ENCODE assay signal across 8 cellular contexts in genomic region chr3:50345586-50345985, GRCh38. TPM values are rescaled to one million over a fixed set of nuclear protein-coding genes. Genes with fewer than 3 reads are reported as not detected.
A peak's percentile ranks its signal among the peaks of the same experiment; 100 is the strongest.
DNase-seq lines count a peak whose midpoint lies in the region; ATAC-seq lines count a peak whose summit lies in the region.

ZMYND10 (minus strand) TSS chr3:50345732; CDS start chr3:50345579, 153 bp downstream.

- peak within 1 kb of the TSS; percentile 40 for H3K27ac ChIP-seq in naive thymus-derived CD4-positive, alpha-beta T cell (ENCODE audit: low read depth, low read length)

- ATAC-seq in naive thymus-derived CD4-positive, alpha-beta T cell, result peak; percentile 42
- peak; percentile 11 for ATAC-seq in stimulated activated naive CD8-positive, alpha-beta T cell treated with anti-CD3 and anti-CD28 coated beads, Interleukin-15, Interleukin-2, amounts not matched to agents 100 U/mL and 50 U/mL, for 24 hours
- no peak for ATAC-seq in GM19324 (IDR thresholded peaks at IDR 0.05; ENCODE audit: low FRiP score, unreplicated experiment)
- ATAC-seq in GM18858 (IDR thresholded peaks at IDR 0.05; ENCODE audit: unreplicated experiment), result no peak

- H3K9me3 ChIP-seq in naive thymus-derived CD4-positive, alpha-beta T cell (ENCODE audit: control insufficient read depth in 2 of 3, low read length in 3 of 3), result no peaks in the 10 kb centered on the region

- peak within 1 kb of the TSS in 8 of 9 donors; percentile 29 to 90 (median 52) for H3K27ac Mint-ChIP-seq in naive thymus-derived CD4-positive, alpha-beta T cell

- peaks cover 18 to 69% (median 55%) of the 10 kb centered on the region in 7 donors for H3K4me1 Mint-ChIP-seq in naive thymus-derived CD4-positive, alpha-beta T cell

- intact Hi-C loops in naive thymus-derived CD4-positive, alpha-beta T cell (cut with micrococcal nuclease), result loop anchor here in 1 of 2 donors (1.0 kb wide), 1 partner anchor 8 kb away; no protein-coding TSS in a partner anchor

- no peaks in the 10 kb centered on the region for H3K27me3 Mint-ChIP-seq in naive thymus-derived CD4-positive, alpha-beta T cell

- POLR2A ChIA-PET in naive thymus-derived CD4-positive, alpha-beta T cell (lab: Charles Lee), result interaction anchor here (0.6 to 34.0 kb wide), 3 partner anchors 11 to 302 kb away, joined by 3 to 656 read pairs (median 656); partner anchors contain the start of genes CYB561D2, HYAL2, NPRL2 and RASSF1

- DNase-seq in DMS114 treated with DMSO at 0.1 percent for 48 hours (lab: John Stamatoyannopoulos, UW; ENCODE audit: unreplicated experiment) (peak; percentile 52), NCI-H2227 (lab: John Stamatoyannopoulos, UW; ENCODE audit: unreplicated experiment) (peak; percentile 80), epidermal melanocyte (ENCODE audit: insufficient read length, low spot score) (peak; percentile 81)
- peak; percentile 68 for DNase-seq in activated CD8-positive, alpha-beta memory T cell treated with anti-CD3 and anti-CD28 coated beads, Interleukin-2, amount 50 U/mL, for 4 hours
- DNase-seq in naive thymus-derived CD4-positive, alpha-beta T cell, result peak; percentile 57 to 87 (median 72)
- peak; percentile 82 for DNase-seq in stimulated activated naive CD8-positive, alpha-beta T cell treated with anti-CD3 and anti-CD28 coated beads, Interleukin-15, Interleukin-2, amounts not matched to agents 100 U/mL and 50 U/mL, for 24 hours

- peaks cover 0 to 23% (median 0%) of the 10 kb centered on the region in 3 experiments for H3K36me3 ChIP-seq in naive thymus-derived CD4-positive, alpha-beta T cell (ENCODE audit: control insufficient read depth in 2 of 3, insufficient read depth in 3 of 3, low read length in 3 of 3)

- peak within 1 kb of the TSS; percentile 61 for H3K4me3 ChIP-seq in naive thymus-derived CD4-positive, alpha-beta T cell (ENCODE audit: low read length)

- CTCF ChIA-PET in naive thymus-derived CD4-positive, alpha-beta T cell (lab: Charles Lee), result no interaction called here

- H3K4me1 ChIP-seq in naive thymus-derived CD4-positive, alpha-beta T cell (ENCODE audit: control insufficient read depth in 2 of 2, insufficient read depth in 2 of 2, low read length in 2 of 2), result peaks cover 36 to 37% of the 10 kb centered on the region in 2 donors

- peaks cover 0 to 19% (median 3%) of the 10 kb centered on the region in 5 donors for H3K36me3 Mint-ChIP-seq in naive thymus-derived CD4-positive, alpha-beta T cell

- no peaks in the 10 kb centered on the region for H3K27me3 ChIP-seq in naive thymus-derived CD4-positive, alpha-beta T cell (ENCODE audit: control insufficient read depth in 2 of 2, insufficient read depth in 2 of 2, low read length in 2 of 2)

- peak within 1 kb of the TSS; percentile 34 to 91 (median 74) for H3K4me3 Mint-ChIP-seq in naive thymus-derived CD4-positive, alpha-beta T cell

- H3K9me3 Mint-ChIP-seq in naive thymus-derived CD4-positive, alpha-beta T cell, result peaks cover 0 to 2% (median 0%) of the 10 kb centered on the region in 11 donors

RNA-seq across cellular contexts. Expression of gene ZMYND10, which starts in this region (rescaled TPM):
- 1 to 10 TPM in 4 of 5 experiments, under 1 TPM in 1; 0.91 to 3.8 (median 2.8) TPM for total RNA-seq in naive thymus-derived CD4-positive, alpha-beta T cell
- under 1 TPM; 0.07 to 0.30 TPM for polyA plus RNA-seq in naive thymus-derived CD4-positive, alpha-beta T cell

Comparison
In these comparisons a context has a peak if more than half of its experiments do, and no peak if none do; other contexts are left out.
1. ATAC-seq: peak in naive thymus-derived CD4-positive, alpha-beta T cell (single experiment) and stimulated activated naive CD8-positive, alpha-beta T cell treated with anti-CD3 and anti-CD28 coated beads, Interleukin-15, Interleukin-2, amounts not matched to agents 100 U/mL and 50 U/mL, for 24 hours (single experiment); none in GM19324 (single experiment) and GM18858 (single experiment).
2. Peak in every context shown above with its lines, with median percentiles within 50 percentile points of each other: DNase-seq.